8 cellular contexts compared by ENCODE assay signal in the genomic region with DNA sequence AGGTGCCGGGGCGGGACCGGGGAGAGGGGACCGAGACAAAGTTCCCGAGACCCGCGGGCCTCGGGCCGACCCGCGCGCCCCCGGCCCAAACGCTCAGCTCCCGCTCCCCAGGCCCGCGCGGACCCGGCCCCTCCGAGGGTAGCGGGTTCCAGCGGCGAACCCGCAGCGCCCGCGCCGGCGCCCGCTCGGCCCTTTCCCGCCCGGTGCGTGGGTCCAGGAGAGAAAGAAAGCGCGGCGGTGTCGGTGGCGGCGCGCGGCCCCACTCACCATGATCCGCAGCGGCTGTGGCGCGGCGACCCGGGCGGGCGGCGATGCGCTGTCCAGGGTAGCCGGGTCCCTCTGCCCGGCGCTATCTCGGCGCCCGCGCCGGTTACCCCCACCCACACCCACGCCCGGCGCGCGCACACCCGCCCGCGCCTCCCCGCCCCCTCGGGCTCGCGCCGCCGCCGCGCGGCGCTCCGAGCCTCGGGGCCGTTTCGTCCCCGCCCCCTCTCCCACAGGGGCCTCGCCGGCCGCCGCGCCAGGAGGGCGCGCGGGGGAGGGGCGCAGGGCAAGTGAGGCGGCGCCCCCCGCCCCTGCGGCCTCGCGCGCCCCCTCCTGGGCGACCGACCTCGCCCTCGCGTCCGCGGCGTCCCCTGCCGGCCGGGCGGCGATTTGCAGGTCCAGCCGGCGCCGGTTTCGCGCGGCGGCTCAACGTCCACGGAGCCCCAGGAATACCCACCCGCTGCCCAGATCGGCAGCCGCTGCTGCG. TPM values are rescaled to one million over a fixed set of nuclear protein-coding genes. Genes with fewer than 3 reads are reported as not detected.
DNase-seq lines count a peak whose midpoint lies in the region; ATAC-seq and TF ChIP-seq lines count a peak whose summit lies in the region.

Gene ELOVL2 (minus strand): TSS at position 345 of the 751 bp plus-strand sequence. CDS start 75 bp downstream, at position 270.

- H3K4me3 Mint-ChIP-seq in naive B cell: peak within 1 kb of the TSS; percentile 79 to 93 (median 86)

- H3K4me1 Mint-ChIP-seq in naive B cell: peaks cover 11 to 16% (median 14%) of the 10 kb centered on the region in 3 donors

- H3K27me3 Mint-ChIP-seq in naive B cell: peaks cover 44 to 55% (median 53%) of the 10 kb centered on the region in 3 donors

- ATAC-seq in HG03354 (IDR thresholded peaks at IDR 0.05; ENCODE audit: poor library complexity, severe bottlenecking, unreplicated experiment) (peak; percentile 62), naive B cell (ENCODE audit: low read depth in 2 of 2) (peak; percentile 70 to 76), GM21825 (IDR thresholded peaks at IDR 0.05; ENCODE audit: unreplicated experiment) (no peak)

- DNase-seq in NCI-H2107 (lab: John Stamatoyannopoulos, UW): peak; percentile 16
- no peak for DNase-seq in NCI-H2107 treated with DMSO at 0.1 percent for 48 hours (lab: John Stamatoyannopoulos, UW; ENCODE audit: unreplicated experiment)
- peak; percentile 46 for DNase-seq in epidermal melanocyte (ENCODE audit: insufficient read length, low spot score)
- peak; percentile 35 for DNase-seq in naive B cell
- DNase-seq in middle frontal gyrus (ENCODE audit: extremely low spot score, low spot score): no peak

- H3K27ac Mint-ChIP-seq in naive B cell: peak within 1 kb of the TSS in 2 of 6 donors; percentile 27 to 29

- peaks cover 0 to 8% (median 0%) of the 10 kb centered on the region in 7 donors for H3K9me3 Mint-ChIP-seq in naive B cell

- no peaks in the 10 kb centered on the region for H3K36me3 Mint-ChIP-seq in naive B cell

- H3K27ac ChIP-seq in VCaP: peak within 1 kb of the TSS; percentile 78

- TF ChIP-seq CTCF in VCaP (conservative IDR thresholded peaks at IDR 0.05): peak; percentile 100

RNA-seq across cellular contexts. Expression of gene ELOVL2, which starts in this region (rescaled TPM):
- polyA plus RNA-seq in naive B cell (ENCODE audit: low read depth in 6 of 6): not detected

Comparison
In these comparisons a context has a peak if more than half of its experiments do, and no peak if none do; other contexts are left out.
1. DNase-seq: peak in NCI-H2107 (single experiment) and epidermal melanocyte (single experiment); none in NCI-H2107 treated with DMSO at 0.1 percent for 48 hours (single experiment) and middle frontal gyrus (single experiment).
2. Peak in DNase-seq and ATAC-seq in naive B cell; RNA of the gene not detected or under 1 TPM.